ENCODE assay signal across 10 cellular contexts in genomic region chr10:132193907-132194552, GRCh38. TPM values are rescaled to one million over a fixed set of nuclear protein-coding genes. Genes with fewer than 3 reads are reported as not detected.
DNase-seq lines count a peak whose midpoint lies in the region; ATAC-seq and TF ChIP-seq lines count a peak whose summit lies in the region.
"Had no signal": no experiment of that assay in that cellular context is flagged by ENCODE, and none has a peak within 500 bp of the region (broad histone marks: within the 10 kb centered on the region; RNA-seq: fewer than 3 reads in every experiment).

No MANE protein-coding gene starts in this region.

- no peak overlapping the region for H3K9ac ChIP-seq in PC-3 (ENCODE audit: low read length)

- TF ChIP-seq CTCF in PC-3 (conservative IDR thresholded peaks at IDR 0.05; ENCODE audit: low read depth, low read length): no peak
- TF ChIP-seq CTCF in fibroblast of villous mesenchyme (IDR thresholded peaks at IDR 0.05; ENCODE audit: insufficient read depth, low read depth, low read length): no peak

- no peaks in the 10 kb centered on the region for H3K4me1 Mint-ChIP-seq in activated CD4-positive, alpha-beta T cell treated with anti-CD3 and anti-CD28 coated beads for 36 hours
- H3K4me1 Mint-ChIP-seq: central memory CD8-positive, alpha-beta T cell had no signal

- no peaks in the 10 kb centered on the region for H3F3A ChIP-seq in PC-3 (ENCODE audit: low read length, unreplicated experiment)

- CTCF ChIA-PET in activated CD4-positive, alpha-beta T cell treated with anti-CD3 and anti-CD28 coated beads for 36 hours (lab: Charles Lee): no interaction called here
- CTCF ChIA-PET in PC-3 (lab: Charles Lee): no interaction called here

- ATAC-seq in activated CD4-positive, alpha-beta T cell treated with anti-CD3 and anti-CD28 coated beads for 36 hours: peak; percentile 47
- ATAC-seq in PC-3 (peak; percentile 33; the same call in 1 of the 2 replicates), GM18873 (IDR thresholded peaks at IDR 0.05; ENCODE audit: low FRiP score, unreplicated experiment) (no peak), HG03571 (IDR thresholded peaks at IDR 0.05; ENCODE audit: unreplicated experiment) (no peak)

- no peak overlapping the region for H3K4me2 ChIP-seq in PC-3 (ENCODE audit: low read length)

- H3K9me3 ChIP-seq in PC-3 (ENCODE audit: low read length): no peaks in the 10 kb centered on the region

- no peaks in the 10 kb centered on the region for H3K27me3 ChIP-seq in PC-3 (ENCODE audit: low read length)

- H3K4me3 ChIP-seq in PC-3 (ENCODE audit: low read length) (no peak overlapping the region), fibroblast of villous mesenchyme (ENCODE audit: low read depth, low read length) (no peak overlapping the region)

- H3K36me3 ChIP-seq in PC-3 (ENCODE audit: low read depth, low read length): no peaks in the 10 kb centered on the region

- peaks cover 11% of the 10 kb centered on the region for H3K27me3 Mint-ChIP-seq in activated CD4-positive, alpha-beta T cell treated with anti-CD3 and anti-CD28 coated beads for 36 hours

- no peak overlapping the region for H3K4me3 Mint-ChIP-seq in activated CD4-positive, alpha-beta T cell treated with anti-CD3 and anti-CD28 coated beads for 36 hours
- H3K4me3 Mint-ChIP-seq: central memory CD8-positive, alpha-beta T cell had no signal

- no TSS peak for BruUV-seq in PC-3 (replicated peaks; lab: Mats Ljungman, UMichigan)

- H4K20me1 ChIP-seq in PC-3 (ENCODE audit: low read length): no peaks in the 10 kb centered on the region

- intact Hi-C loops in activated CD4-positive, alpha-beta T cell treated with anti-CD3 and anti-CD28 coated beads for 36 hours (cut with DNase I, micrococcal nuclease): no loop called here
- intact Hi-C loops in PC-3 (cut with micrococcal nuclease) (no loop called here), posterior vena cava (cut with DNase I) (no loop called here)

- no peaks in the 10 kb centered on the region for H3K36me3 Mint-ChIP-seq in activated CD4-positive, alpha-beta T cell treated with anti-CD3 and anti-CD28 coated beads for 36 hours (ENCODE audit: low read depth)

- H3K4me1 ChIP-seq in PC-3 (ENCODE audit: insufficient read depth, low read length): no peaks in the 10 kb centered on the region

- no peak overlapping the region for H3K27ac ChIP-seq in PC-3 (ENCODE audit: low read length)

- no peak overlapping the region for H3K27ac Mint-ChIP-seq in activated CD4-positive, alpha-beta T cell treated with anti-CD3 and anti-CD28 coated beads for 36 hours

- H2AFZ ChIP-seq in PC-3 (ENCODE audit: low read length): no peak overlapping the region

- H3K79me2 ChIP-seq in PC-3 (ENCODE audit: low read length): no peaks in the 10 kb centered on the region

- POLR2A ChIA-PET in activated CD4-positive, alpha-beta T cell treated with anti-CD3 and anti-CD28 coated beads for 36 hours (lab: Charles Lee): no interaction called here
- POLR2A ChIA-PET in PC-3 (lab: Charles Lee; ENCODE audit: unreplicated experiment): no interaction called here

- peak; percentile 52 for DNase-seq in activated CD4-positive, alpha-beta T cell treated with anti-CD3 and anti-CD28 coated beads for 36 hours
- no peak for DNase-seq in activated CD4-positive, alpha-beta T cell treated with anti-CD3 and anti-CD28 coated beads for 1 hour
- DNase-seq in PC-3 (no peak), fibroblast of villous mesenchyme (ENCODE audit: low read depth) (peak; percentile 19), posterior vena cava (ENCODE audit: low spot score) (peak; percentile 78), SW480 (ENCODE audit: low spot score) (no peak)
- DNase-seq: NCI-H1417 treated with DMSO at 0.1 percent for 48 hours had no signal

- no peaks in the 10 kb centered on the region for H3K9me2 ChIP-seq in PC-3 (replicated peaks; ENCODE audit: low read length)

- no peaks in the 10 kb centered on the region for H3K9me3 Mint-ChIP-seq in activated CD4-positive, alpha-beta T cell treated with anti-CD3 and anti-CD28 coated beads for 36 hours (ENCODE audit: low read depth)
- H3K9me3 Mint-ChIP-seq: central memory CD8-positive, alpha-beta T cell had no signal

RNA-seq across cellular contexts. Expression of gene DPYSL4, which starts 7.3 kb away (rescaled TPM):
- 10 to 100 TPM; 15.0 to 15.2 TPM for total RNA-seq in activated CD4-positive, alpha-beta T cell treated with anti-CD3 and anti-CD28 coated beads for 36 hours
- total RNA-seq in PC-3 (2014; rRNA removed) (10.2 and 10.9 TPM in 2 replicates), fibroblast of villous mesenchyme (under 0.01 and 0.86 TPM in 2 replicates), posterior vena cava (1 to 10 TPM; 1.4 to 2.1 TPM)

Comparison
In these comparisons a context has a peak if more than half of its experiments do, and no peak if none do; other contexts are left out.
1. DNase-seq: peak in activated CD4-positive, alpha-beta T cell treated with anti-CD3 and anti-CD28 coated beads for 36 hours (single experiment), fibroblast of villous mesenchyme (single experiment) and posterior vena cava (single experiment); none in activated CD4-positive, alpha-beta T cell treated with anti-CD3 and anti-CD28 coated beads for 1 hour (single experiment), PC-3 (single experiment) and SW480 (single experiment).
2. ATAC-seq: peak in activated CD4-positive, alpha-beta T cell treated with anti-CD3 and anti-CD28 coated beads for 36 hours (single experiment) and PC-3 (single experiment); none in GM18873 (single experiment) and HG03571 (single experiment).